Comparison of ENCODE assay signal across 13 cellular contexts in genomic region chr1:187691439-187691838, GRCh38.
DNase-seq lines count a peak whose midpoint lies in the region; ATAC-seq, FAIRE-seq and TF ChIP-seq lines count a peak whose summit lies in the region.
"Had no signal": no experiment of that assay in that cellular context is flagged by ENCODE, and none has a peak within 500 bp of the region (broad histone marks: within the 10 kb centered on the region; RNA-seq: fewer than 3 reads in every experiment).

No MANE protein-coding gene starts in this region.

- DNase-seq in AG08396 (ENCODE audit: low spot score), result peak; percentile 16
- peak; percentile 21 for DNase-seq in HTR-8/SVneo (ENCODE audit: insufficient read length, low spot score)
- DNase-seq in adipocyte (ENCODE audit: low read depth), result peak; percentile 51
- DNase-seq in iris pigment epithelial cell (ENCODE audit: low read depth), result peak; percentile 95
- DNase-seq in gastrocnemius medialis, result no peak
- DNase-seq in COLO668 (lab: John Stamatoyannopoulos, UW; ENCODE audit: unreplicated experiment), result no peak
- DNase-seq in spleen, result no peak
- DNase-seq: activated effector memory CD4-positive, alpha-beta T cell treated with Interleukin-2 at 50 U/mL for 16 hours; dermis blood vessel endothelial cell; NCI-H2081 had no signal

- TF ChIP-seq POLR2A in gastrocnemius medialis (IDR thresholded peaks at IDR 0.05) (no peak), spleen (IDR thresholded peaks at IDR 0.05) (no peak)

- in situ Hi-C loops in gastrocnemius medialis (cut with MboI; ENCODE audit: low sequenced_read_pairs in 4 of 4), result no loop called here

- FAIRE-seq in HTR-8/SVneo (lab: Jason Lieb, UNC), result peak; percentile 48

- H3K9ac ChIP-seq in adipocyte (ENCODE audit: low read length), result no peak overlapping the region

- TF ChIP-seq CTCF in gastrocnemius medialis (IDR thresholded peaks at IDR 0.05 in 4 of 5, conservative IDR thresholded peaks at IDR 0.05 in 1 of 5) (no peak), spleen (IDR thresholded peaks at IDR 0.05 in 8 of 11, conservative IDR thresholded peaks at IDR 0.05 in 3 of 11) (no peak)

- ATAC-seq in GM19023 (IDR thresholded peaks at IDR 0.05; ENCODE audit: unreplicated experiment), result no peak
- ATAC-seq in gastrocnemius medialis, result no peak
- ATAC-seq: sciatic nerve had no signal

- H3K4me1 ChIP-seq in adipocyte (ENCODE audit: control insufficient read depth, insufficient read depth, low read length) (no peaks in the 10 kb centered on the region), gastrocnemius medialis (no peaks in the 10 kb centered on the region), spleen (no peaks in the 10 kb centered on the region)

- no peaks in the 10 kb centered on the region for H3K36me3 ChIP-seq in adipocyte (ENCODE audit: control insufficient read depth, insufficient read depth, low read length, severe bottlenecking)
- H3K36me3 ChIP-seq in gastrocnemius medialis, result no peaks in the 10 kb centered on the region
- no peaks in the 10 kb centered on the region for H3K36me3 ChIP-seq in spleen

- intact Hi-C loops in gastrocnemius medialis (cut with DNase I; ENCODE audit: low total_unique reads), result no loop called here
- intact Hi-C loops in spleen (cut with DNase I; ENCODE audit: low total_unique reads), result no loop called here

- WGBS in spleen, 5 donors, result 69 to 81% (median 75%) methylated on average over 2 of the region's 2 CpGs

- H3K4me3 ChIP-seq in adipocyte (ENCODE audit: low read length) (no peak overlapping the region), gastrocnemius medialis (no peak overlapping the region), spleen (no peak overlapping the region)

- no peak overlapping the region for H3K27ac ChIP-seq in gastrocnemius medialis
- no peak overlapping the region for H3K27ac ChIP-seq in spleen
- H3K27ac ChIP-seq: C4-2B had no signal

- H3K9me3 ChIP-seq in adipocyte (ENCODE audit: control insufficient read depth, low read length) (no peaks in the 10 kb centered on the region), gastrocnemius medialis (no peaks in the 10 kb centered on the region), spleen (peaks cover 0 to 7% (median 0%) of the 10 kb centered on the region in 8 donors)

- no peaks in the 10 kb centered on the region for H3K27me3 ChIP-seq in adipocyte (replicated peaks; ENCODE audit: control insufficient read depth, insufficient read depth, low read length)
- no peaks in the 10 kb centered on the region for H3K27me3 ChIP-seq in gastrocnemius medialis
- no peaks in the 10 kb centered on the region for H3K27me3 ChIP-seq in spleen (replicated peaks in 1 of 7)

Comparison
In these comparisons a context has a peak if more than half of its experiments do, and no peak if none do; other contexts are left out.
1. DNase-seq: peak in AG08396 (single experiment), HTR-8/SVneo (single experiment), adipocyte (single experiment) and iris pigment epithelial cell (single experiment); none in gastrocnemius medialis (0 of 2), COLO668 (single experiment) and spleen (single experiment).